13 cellular contexts compared by ENCODE assay signal in the genomic region with DNA sequence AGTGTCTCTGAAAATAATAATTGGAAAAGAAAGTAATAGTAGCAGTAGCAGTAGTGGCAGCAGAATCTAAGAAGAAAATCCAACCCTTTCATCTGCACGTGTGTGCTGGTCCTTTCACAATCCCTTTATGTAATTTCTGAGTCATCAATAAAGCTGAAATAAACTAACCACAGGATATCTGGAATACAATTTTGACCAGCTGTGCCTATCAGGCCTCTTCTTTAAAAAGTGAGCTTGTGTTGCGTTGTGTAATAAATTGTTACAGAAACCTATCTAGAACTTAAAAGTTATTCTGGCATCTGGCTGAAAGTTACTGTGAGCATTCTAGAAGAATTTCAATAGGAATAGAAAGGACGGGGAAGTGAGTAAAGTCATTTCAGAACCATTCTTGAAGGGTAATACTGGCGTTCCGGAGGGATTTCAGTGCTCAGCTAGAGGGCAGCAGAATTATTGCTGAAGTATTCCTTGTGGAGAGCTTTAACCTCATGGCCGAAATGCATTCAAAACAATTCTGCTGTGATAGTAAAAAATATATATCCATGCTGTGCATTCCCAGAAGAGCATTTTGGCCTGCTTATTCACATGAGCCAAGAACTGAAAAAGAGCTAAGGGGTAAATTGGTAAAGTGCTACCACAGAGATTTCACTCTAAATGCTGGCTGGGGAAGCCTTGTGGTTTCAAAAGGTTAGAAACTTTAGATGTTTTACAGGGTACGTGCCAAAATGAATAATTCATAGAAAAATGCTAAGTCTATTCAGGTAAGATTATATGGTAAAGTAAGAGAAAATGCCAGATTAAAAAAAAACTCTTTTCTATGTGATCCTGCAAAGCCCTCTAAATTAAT.
A peak's percentile ranks its signal among the peaks of the same experiment; 100 is the strongest.
DNase-seq lines count a peak whose midpoint lies in the region; ATAC-seq and TF ChIP-seq lines count a peak whose summit lies in the region.
"Had no signal": no experiment of that assay in that cellular context is flagged by ENCODE, and none has a peak within 500 bp of the region (broad histone marks: within the 10 kb centered on the region; RNA-seq: fewer than 3 reads in every experiment).

No MANE protein-coding gene starts in this region.

- peak; percentile 16 for DNase-seq in AG20443 (ENCODE audit: low spot score)
- no peak for DNase-seq in LNCaP clone FGC (ENCODE audit: low read depth)
- no peak for DNase-seq in WTC11 (ENCODE audit: low spot score)
- DNase-seq in foreskin fibroblast: peak; percentile 13 to 17
- no peak for DNase-seq in LoVo (ENCODE audit: low spot score)
- DNase-seq in stimulated activated CD8-positive, alpha-beta memory T cell treated with anti-CD3 and anti-CD28 coated beads, Interleukin-4, amount 100 ng/mL, for 48 hours: no peak
- DNase-seq in NCI-H2081 (lab: John Stamatoyannopoulos, UW): no peak
- DNase-seq in Calu3: no peak
- DNase-seq: cerebellar nuclear complex; NCI-H2107; psoas muscle; stimulated activated CD4-positive, alpha-beta T cell treated with anti-CD3 and anti-CD28 coated beads, Interleukin-1b, Interleukin-23, amount 100 ng/mL, for 48 hours had no signal

- H3K27ac Mint-ChIP-seq in WTC11: no peak overlapping the region
- H3K27ac Mint-ChIP-seq in Calu3 (ENCODE audit: unreplicated experiment): no peak overlapping the region
- H3K27ac Mint-ChIP-seq: IgD-negative memory B cell had no signal

- intact Hi-C loops in Calu3 (cut with micrococcal nuclease; ENCODE audit: unreplicated experiment): no loop called here

- H3K4me1 Mint-ChIP-seq in WTC11 (peaks cover 8% of the 10 kb centered on the region), Calu3 (ENCODE audit: low read depth, unreplicated experiment) (no peaks in the 10 kb centered on the region)
- H3K4me1 Mint-ChIP-seq: IgD-negative memory B cell had no signal

- H3K36me3 Mint-ChIP-seq in WTC11 (no peaks in the 10 kb centered on the region), Calu3 (ENCODE audit: insufficient read depth, unreplicated experiment) (no peaks in the 10 kb centered on the region)
- H3K36me3 Mint-ChIP-seq: IgD-negative memory B cell had no signal

- no peak overlapping the region for H3K4me3 ChIP-seq in LNCaP clone FGC (ENCODE audit: low read depth, low read length)
- no peak overlapping the region for H3K4me3 ChIP-seq in foreskin fibroblast (ENCODE audit: low read depth in 1 of 2, low read length in 2 of 2)
- H3K4me3 ChIP-seq: psoas muscle had no signal

- CTCF ChIA-PET in WTC11 (lab: Charles Lee) (interaction anchor here (0.6 to 2.2 kb wide), 5 partner anchors 14 to 542 kb away, joined by 3 to 11 read pairs (median 4); no protein-coding TSS in a partner anchor), Calu3 (lab: Charles Lee) (no interaction called here)

- TF ChIP-seq CTCF in LNCaP clone FGC (IDR thresholded peaks at IDR 0.05; ENCODE audit: control insufficient read depth, extremely low read depth, insufficient read depth) (peak; percentile 37), WTC11 (IDR thresholded peaks at IDR 0.05) (no peak), foreskin fibroblast (IDR thresholded peaks at IDR 0.05; ENCODE audit: low read depth, low read length) (no peak), Calu3 (IDR thresholded peaks at IDR 0.05; ENCODE audit: unreplicated experiment) (no peak)

- H3K9me3 Mint-ChIP-seq in WTC11: no peaks in the 10 kb centered on the region
- H3K9me3 Mint-ChIP-seq in Calu3 (ENCODE audit: low read depth, unreplicated experiment): no peaks in the 10 kb centered on the region

- H3K27me3 Mint-ChIP-seq in WTC11 (ENCODE audit: low read depth): no peaks in the 10 kb centered on the region
- H3K27me3 Mint-ChIP-seq in Calu3 (ENCODE audit: unreplicated experiment): peaks cover 4% of the 10 kb centered on the region

- peak; percentile 36; the same call in 1 of the 2 replicates for ATAC-seq in WTC11

- POLR2A ChIA-PET in WTC11 (lab: Charles Lee): no interaction called here

- H3K4me3 Mint-ChIP-seq in WTC11: no peak overlapping the region
- no peak overlapping the region for H3K4me3 Mint-ChIP-seq in Calu3 (ENCODE audit: low read depth, unreplicated experiment)
- H3K4me3 Mint-ChIP-seq: IgD-negative memory B cell had no signal

- BruUV-seq in Calu3 (replicated peaks; lab: Mats Ljungman, UMichigan): no TSS peak

TF ChIP-seq in WTC11, 78 proteins besides CTCF, POLR2A, EP300 and RAD21:
- no peak for TF ChIP-seq SMAD4 (CRISPR knock-in tag; IDR thresholded peaks at IDR 0.05)
- TF ChIP-seq ZNF263 (CRISPR knock-in tag; IDR thresholded peaks at IDR 0.05; ENCODE audit: low read depth): no peak
- no peak for TF ChIP-seq ZNF317 (CRISPR knock-in tag; IDR thresholded peaks at IDR 0.05; ENCODE audit: borderline replicate concordance, low read depth)
TF ChIP-seq in WTC11: peak in this region for 0.

Comparison
In these comparisons a context has a peak if more than half of its experiments do, and no peak if none do; other contexts are left out.
1. DNase-seq: peak in AG20443 (single experiment) and foreskin fibroblast (2 of 2); none in LNCaP clone FGC (single experiment), WTC11 (single experiment), LoVo (single experiment), stimulated activated CD8-positive, alpha-beta memory T cell treated with anti-CD3 and anti-CD28 coated beads, Interleukin-4, amount 100 ng/mL, for 48 hours (single experiment), NCI-H2081 (0 of 2) and Calu3 (single experiment).